ENCODE assay signal across 8 cellular contexts in the genomic region with DNA sequence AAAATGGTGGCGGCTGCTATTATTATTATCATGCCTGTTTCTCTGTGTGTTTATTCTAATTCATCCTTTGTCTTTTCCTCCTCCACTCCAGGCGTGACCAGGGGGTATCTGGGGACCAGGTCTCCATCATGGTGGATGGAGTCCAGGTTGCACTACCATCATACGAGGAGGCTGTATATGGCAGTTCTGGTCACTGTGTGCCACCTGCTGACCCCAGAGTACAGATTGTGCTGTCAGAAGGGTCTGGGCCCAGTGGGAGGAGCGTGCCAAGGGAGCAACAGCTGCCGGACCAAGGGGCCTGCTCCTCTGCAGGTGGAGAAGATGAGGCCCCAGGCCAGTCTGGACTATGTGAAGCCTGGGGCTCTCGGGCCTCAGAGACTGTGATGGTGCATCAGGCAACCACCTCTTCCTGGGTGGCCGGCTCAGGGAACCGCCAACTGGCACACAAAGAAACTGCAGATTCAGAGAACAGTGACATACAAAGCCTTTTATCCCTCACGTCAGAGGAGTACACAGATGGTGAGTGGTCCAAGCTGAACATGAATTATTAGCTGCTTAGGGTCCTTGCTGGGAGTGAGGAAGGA. TPM values are rescaled to one million over a fixed set of nuclear protein-coding genes. Genes with fewer than 3 reads are reported as not detected.
DNase-seq lines count a peak whose midpoint lies in the region; ATAC-seq and TF ChIP-seq lines count a peak whose summit lies in the region.

No MANE protein-coding gene starts in this region.

- H3K27me3 Mint-ChIP-seq in activated naive CD4-positive, alpha-beta T cell treated with anti-CD3 and anti-CD28 coated beads for 36 hours (ENCODE audit: low read depth) = no peaks in the 10 kb centered on the region

- peaks cover 12% of the 10 kb centered on the region for H3K4me1 ChIP-seq in mesendoderm (ENCODE audit: control insufficient read depth, low read depth, low read length)
- peaks cover 11 to 32% of the 10 kb centered on the region in 2 donors for H3K4me1 ChIP-seq in ascending aorta

- no peak for TF ChIP-seq CTCF in ascending aorta (IDR thresholded peaks at IDR 0.05)

- ATAC-seq in HG02840 (IDR thresholded peaks at IDR 0.05; ENCODE audit: low FRiP score, unreplicated experiment) = no peak

- no peaks in the 10 kb centered on the region for H3K36me3 ChIP-seq in mesendoderm (ENCODE audit: control insufficient read depth, insufficient read depth, low read length)
- H3K36me3 ChIP-seq in ascending aorta = peaks cover 28 to 50% of the 10 kb centered on the region in 2 donors

- no peaks in the 10 kb centered on the region for H3K79me2 ChIP-seq in mesendoderm (ENCODE audit: control insufficient read depth, insufficient read depth, low read length)

- H2BK120ac ChIP-seq in mesendoderm (ENCODE audit: low read depth, low read length) = no peak overlapping the region

- peak overlapping the region; percentile 51 for H3K27ac Mint-ChIP-seq in activated naive CD4-positive, alpha-beta T cell treated with anti-CD3 and anti-CD28 coated beads for 36 hours

- no peak overlapping the region for H3K4me3 Mint-ChIP-seq in activated naive CD4-positive, alpha-beta T cell treated with anti-CD3 and anti-CD28 coated beads for 36 hours

- H3K27me3 ChIP-seq in mesendoderm (ENCODE audit: insufficient read depth, low read length, poor library complexity) = no peaks in the 10 kb centered on the region
- H3K27me3 ChIP-seq in ascending aorta = no peaks in the 10 kb centered on the region

- H3K23ac ChIP-seq in mesendoderm (ENCODE audit: low read length) = no peak overlapping the region

- intact Hi-C loops in activated naive CD4-positive, alpha-beta T cell treated with anti-CD3 and anti-CD28 coated beads for 36 hours (cut with micrococcal nuclease) = no loop called here
- intact Hi-C loops in ascending aorta (cut with DNase I) = no loop called here

- no peak overlapping the region for H3K56ac ChIP-seq in mesendoderm (ENCODE audit: low read length)

- H3K4me3 ChIP-seq in mesendoderm (ENCODE audit: low read length) = no peak overlapping the region
- H3K4me3 ChIP-seq in ascending aorta = no peak overlapping the region

- no peak overlapping the region for H4K5ac ChIP-seq in mesendoderm (ENCODE audit: low read length)

- no peak overlapping the region for H2BK5ac ChIP-seq in mesendoderm (ENCODE audit: low read length)

- H3K9ac ChIP-seq in mesendoderm (ENCODE audit: low read length) = no peak overlapping the region

- in situ Hi-C loops in G401 (cut with HindIII; ENCODE audit: low sequenced_read_pairs) = no loop called here

- H3K18ac ChIP-seq in mesendoderm (ENCODE audit: low read length) = no peak overlapping the region

- H3K9me3 ChIP-seq in ascending aorta = no peaks in the 10 kb centered on the region

- H3K79me1 ChIP-seq in mesendoderm (ENCODE audit: low read length) = no peaks in the 10 kb centered on the region

- H2AK5ac ChIP-seq in mesendoderm (ENCODE audit: low read length) = no peak overlapping the region

- H3K9me3 Mint-ChIP-seq in activated naive CD4-positive, alpha-beta T cell treated with anti-CD3 and anti-CD28 coated beads for 36 hours = no peaks in the 10 kb centered on the region

- no peak overlapping the region for H3K4me2 ChIP-seq in mesendoderm (ENCODE audit: low read length)

- peaks cover 54% of the 10 kb centered on the region for H3K36me3 Mint-ChIP-seq in activated naive CD4-positive, alpha-beta T cell treated with anti-CD3 and anti-CD28 coated beads for 36 hours (ENCODE audit: low read depth)

- CTCF ChIA-PET in activated naive CD4-positive, alpha-beta T cell treated with anti-CD3 and anti-CD28 coated beads for 36 hours (lab: Charles Lee) = interaction anchor here (1.0 to 3.0 kb wide), 9 partner anchors 9 to 120 kb away, joined by 3 to 11 read pairs (median 4); no protein-coding TSS in a partner anchor

- no peak overlapping the region for H3K4ac ChIP-seq in mesendoderm (ENCODE audit: low read depth, low read length)

- peak; percentile 61 for DNase-seq in G401 (ENCODE audit: low spot score)
- DNase-seq in NCI-H1105 treated with DMSO at 0.1 percent for 48 hours (lab: John Stamatoyannopoulos, UW) = peak; percentile 49
- DNase-seq in activated naive CD4-positive, alpha-beta T cell treated with anti-CD3 and anti-CD28 coated beads for 36 hours = peak; percentile 54
- DNase-seq in mesendoderm = peak; percentile 55
- no peak for DNase-seq in middle frontal gyrus (ENCODE audit: extremely low spot score, low spot score)
- no peak for DNase-seq in SW480 (ENCODE audit: low spot score)
- no peak for DNase-seq in ascending aorta (ENCODE audit: low spot score in 2 of 2)

- H4K8ac ChIP-seq in mesendoderm (ENCODE audit: low read depth, low read length) = no peak overlapping the region

- WGBS in mesendoderm (ENCODE audit: extremely low coverage, insufficient coverage, low lambda C conversion rate) = no CpG with 5 or more reads among the region's 9 CpGs

- no peak overlapping the region for H2BK15ac ChIP-seq in mesendoderm (replicated peaks; ENCODE audit: low read depth)

- peaks cover 34% of the 10 kb centered on the region for H3K4me1 Mint-ChIP-seq in activated naive CD4-positive, alpha-beta T cell treated with anti-CD3 and anti-CD28 coated beads for 36 hours (ENCODE audit: low read depth)

- H3K27ac ChIP-seq in mesendoderm (ENCODE audit: low read depth, low read length) (no peak overlapping the region), ascending aorta (no peak overlapping the region)

RNA-seq across cellular contexts. Expression of a gene that starts 58.3 kb away (rescaled TPM):
- total RNA-seq in G401 (2014; rRNA removed; shearing (Covaris generic)) = 72.9 and 81.0 TPM in 2 replicates
- 100 to 1,000 TPM; 296 to 297 TPM for total RNA-seq in activated naive CD4-positive, alpha-beta T cell treated with anti-CD3 and anti-CD28 coated beads for 36 hours
- 231 TPM for polyA plus RNA-seq in mesendoderm (2013, experiment 1 of 2)
- 225 TPM for polyA plus RNA-seq in mesendoderm (2013, experiment 2 of 2)
- total RNA-seq in ascending aorta = 113 TPM

Comparison
In these comparisons a context has a peak if more than half of its experiments do, and no peak if none do; other contexts are left out.
1. DNase-seq: peak in G401 (single experiment), NCI-H1105 treated with DMSO at 0.1 percent for 48 hours (single experiment), activated naive CD4-positive, alpha-beta T cell treated with anti-CD3 and anti-CD28 coated beads for 36 hours (single experiment) and mesendoderm (single experiment); none in middle frontal gyrus (single experiment), SW480 (single experiment) and ascending aorta (0 of 2).